Comparison of ENCODE assay signal across 13 cellular contexts in the genomic region with DNA sequence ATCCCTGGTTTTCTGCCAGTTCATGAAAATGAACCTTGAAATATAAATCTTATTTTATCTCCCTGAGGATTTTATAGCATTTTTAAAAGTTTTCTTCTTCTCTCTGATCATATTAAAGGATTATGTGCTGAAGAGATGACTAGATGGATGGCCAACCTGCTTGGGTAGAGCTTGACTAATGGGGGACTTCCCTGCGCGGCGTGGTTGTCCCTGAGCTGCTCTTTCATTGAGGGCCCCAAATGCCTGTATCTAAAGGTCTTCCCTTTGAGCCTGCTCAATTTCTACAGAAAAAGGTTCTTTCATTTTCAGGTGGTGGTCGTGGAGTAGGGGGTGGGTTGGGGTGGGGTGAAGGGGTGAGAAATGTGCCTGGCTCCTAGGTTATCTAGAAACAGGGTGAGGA.
"Had no signal": no experiment of that assay in that cellular context is flagged by ENCODE, and none has a peak within 500 bp of the region (broad histone marks: within the 10 kb centered on the region; RNA-seq: fewer than 3 reads in every experiment).

No MANE protein-coding gene starts in this region.

- H3K4me1 Mint-ChIP-seq: neural crest cell had no signal

- ATAC-seq: foreskin keratinocyte, mucosa of descending colon, Right ventricle myocardium inferior, T-helper 17 cell had no signal

- DNase-seq: activated CD4-positive, alpha-beta T cell treated with anti-CD3 and anti-CD28 coated beads, Interleukin-2, amount 10 ng/mL, durations not matched to agents 7 days and 5 days; activated naive CD4-positive, alpha-beta T cell treated with Interleukin-2 at 50 U/mL for 16 hours; foreskin keratinocyte; mucosa of descending colon; naive B cell; retina; stomach; T-helper 17 cell; trophoblast cell; WERI-Rb-1 had no signal

- H3K27me3 Mint-ChIP-seq: memory B cell had no signal

- H3K27ac Mint-ChIP-seq: activated CD4-positive, alpha-beta T cell treated with anti-CD3 and anti-CD28 coated beads, Interleukin-2, amount 10 ng/mL, durations not matched to agents 7 days and 5 days; memory B cell had no signal

- H3K9me3 Mint-ChIP-seq: activated CD4-positive, alpha-beta T cell treated with anti-CD3 and anti-CD28 coated beads, Interleukin-2, amount 10 ng/mL, durations not matched to agents 7 days and 5 days; memory B cell; naive B cell; neural crest cell had no signal

- H3K4me3 Mint-ChIP-seq: activated CD4-positive, alpha-beta T cell treated with anti-CD3 and anti-CD28 coated beads, Interleukin-2, amount 10 ng/mL, durations not matched to agents 7 days and 5 days; memory B cell; naive B cell; neural crest cell; T-helper 17 cell had no signal

- H3K36me3 Mint-ChIP-seq: memory B cell, naive B cell had no signal
